ENCODE assay signal across 24 cellular contexts in genomic region chr1:43354936-43355335, GRCh38. TPM values are rescaled to one million over a fixed set of nuclear protein-coding genes. Genes with fewer than 3 reads are reported as not detected.
"Had no signal": no experiment of that assay in that cellular context is flagged by ENCODE, and none has a peak within 500 bp of the region (broad histone marks: within the 10 kb centered on the region; RNA-seq: fewer than 3 reads in every experiment).

No MANE protein-coding gene starts in this region.

- H3K27ac ChIP-seq: adrenal gland, SK-N-MC, VCaP had no signal

- H3K27me3 ChIP-seq: adrenal gland had no signal

- H3K36me3 ChIP-seq: adrenal gland had no signal

- H3K9me3 ChIP-seq: adrenal gland had no signal

- H3K4me3 ChIP-seq: adrenal gland, SK-N-MC had no signal

- DNase-seq: activated CD4-positive, alpha-beta T cell treated with anti-CD3 and anti-CD28 coated beads for 4 hours; activated CD8-positive, alpha-beta memory T cell treated with anti-CD3 and anti-CD28 coated beads, Interleukin-2, amount 50 U/mL, for 4 hours; activated CD8-positive, alpha-beta T cell treated with anti-CD3 and anti-CD28 coated beads for 36 hours; activated naive CD4-positive, alpha-beta T cell treated with anti-CD3 and anti-CD28 coated beads, Interleukin-2, amount 50 U/mL, for 16 hours; activated naive CD8-positive, alpha-beta T cell treated with anti-CD3 and anti-CD28 coated beads, Interleukin-2, amount 10 ng/mL, durations not matched to agents 7 days and 5 days; activated T-cell treated with anti-CD3 and anti-CD28 coated beads, Interleukin-2, amount 50 U/mL, for 72 hours; adrenal gland; NCI-H1048; NCI-H1417; NCI-H1694; NCI-H2029; NCI-H2107; NCI-H2171 treated with DMSO at 0.1 percent for 48 hours; NCI-H226; NCI-H526; NCI-H774; RPMI8226; T-cell; T-helper 2 cell had no signal

RNA-seq across cellular contexts. Expression of gene MPL, which starts 17.3 kb away (rescaled TPM):
- total RNA-seq: activated CD8-positive, alpha-beta T cell treated with anti-CD3 and anti-CD28 coated beads for 36 hours; activated naive CD8-positive, alpha-beta T cell treated with anti-CD3 and anti-CD28 coated beads, Interleukin-2, amount 10 ng/mL, durations not matched to agents 7 days and 5 days; activated T-cell treated with anti-CD3 and anti-CD28 coated beads, Interleukin-2, amount 50 U/mL, for 72 hours; bronchial epithelial cell; NCI-H460; OCI-LY7 had no signal
